ENCODE assay signal across 11 cellular contexts in genomic region chr1:2330511-2331199, GRCh38.
DNase-seq lines count a peak whose midpoint lies in the region; ATAC-seq and TF ChIP-seq lines count a peak whose summit lies in the region.
"Had no signal": no experiment of that assay in that cellular context is flagged by ENCODE, and none has a peak within 500 bp of the region (broad histone marks: within the 10 kb centered on the region; RNA-seq: fewer than 3 reads in every experiment).

No MANE protein-coding gene starts in this region.

- no peak overlapping the region for H3K4me2 ChIP-seq in neural progenitor cell

- TF ChIP-seq CTCF in neural progenitor cell (IDR thresholded peaks at IDR 0.05) (no peak), uterus (IDR thresholded peaks at IDR 0.05) (no peak)

- H3K79me2 ChIP-seq in neural progenitor cell (ENCODE audit: low read depth): no peaks in the 10 kb centered on the region

- TF ChIP-seq POLR2A in uterus (IDR thresholded peaks at IDR 0.05): peak in 1 of 2 donors; percentile 9

- no peaks in the 10 kb centered on the region for H3K36me3 Mint-ChIP-seq in neural progenitor cell
- H3K36me3 Mint-ChIP-seq: activated CD8-positive, alpha-beta memory T cell treated with anti-CD3 and anti-CD28 coated beads, Interleukin-2, amount 10 ng/mL, durations not matched to agents 7 days and 5 days had no signal

- H3K4me1 Mint-ChIP-seq in neural progenitor cell: peaks cover 23% of the 10 kb centered on the region
- H3K4me1 Mint-ChIP-seq: activated CD8-positive, alpha-beta memory T cell treated with anti-CD3 and anti-CD28 coated beads, Interleukin-2, amount 10 ng/mL, durations not matched to agents 7 days and 5 days had no signal

- H3K36me3 ChIP-seq in SK-N-MC (ENCODE audit: insufficient read depth, low read length) (no peaks in the 10 kb centered on the region), neural progenitor cell (no peaks in the 10 kb centered on the region), uterus (no peaks in the 10 kb centered on the region)

- no peak overlapping the region for H3K4me3 Mint-ChIP-seq in neural progenitor cell
- H3K4me3 Mint-ChIP-seq: activated CD8-positive, alpha-beta memory T cell treated with anti-CD3 and anti-CD28 coated beads, Interleukin-2, amount 10 ng/mL, durations not matched to agents 7 days and 5 days; dendritic cell treated with granulocyte-macrophage colony-stimulating factor and Interleukin-4, amounts not matched to agents 40 ng/mL and 50 ng/mL, for 4 days; stimulated activated naive CD8-positive, alpha-beta T cell treated with anti-CD3 and anti-CD28 coated beads, Interleukin-15, Interleukin-2, amounts not matched to agents 100 ng/mL and 50 ng/mL, for 24 hours had no signal

- H4K20me1 ChIP-seq in neural progenitor cell (ENCODE audit: low read depth): no peaks in the 10 kb centered on the region

- H3F3A ChIP-seq in neural progenitor cell (ENCODE audit: low read depth): no peaks in the 10 kb centered on the region

- no peak overlapping the region for H2AFZ ChIP-seq in neural progenitor cell (replicated peaks)

- no peak for DNase-seq in SK-N-MC (ENCODE audit: low read depth, low spot score)
- peak; percentile 58 for DNase-seq in fibroblast of the conjunctiva (ENCODE audit: low read depth)
- no peak for DNase-seq in neural progenitor cell (ENCODE audit: low spot score)
- DNase-seq in uterus: peak; percentile 73 to 88
- DNase-seq in GDM1 (lab: John Stamatoyannopoulos, UW): no peak
- DNase-seq: activated CD8-positive, alpha-beta memory T cell treated with anti-CD3 and anti-CD28 coated beads, Interleukin-2, amount 10 ng/mL, durations not matched to agents 7 days and 5 days; SW 1271 had no signal

- H3K27me3 ChIP-seq in neural progenitor cell (no peaks in the 10 kb centered on the region), uterus (no peaks in the 10 kb centered on the region)

- peak overlapping the region; percentile 44 for H3K27ac Mint-ChIP-seq in neural progenitor cell
- H3K27ac Mint-ChIP-seq: activated CD8-positive, alpha-beta memory T cell treated with anti-CD3 and anti-CD28 coated beads, Interleukin-2, amount 10 ng/mL, durations not matched to agents 7 days and 5 days; dendritic cell treated with granulocyte-macrophage colony-stimulating factor and Interleukin-4, amounts not matched to agents 40 ng/mL and 50 ng/mL, for 4 days; stimulated activated naive CD8-positive, alpha-beta T cell treated with anti-CD3 and anti-CD28 coated beads, Interleukin-15, Interleukin-2, amounts not matched to agents 100 ng/mL and 50 ng/mL, for 24 hours had no signal

- H3K9me3 ChIP-seq in SK-N-MC (ENCODE audit: low read depth, low read length) (no peaks in the 10 kb centered on the region), neural progenitor cell (ENCODE audit: low read depth) (no peaks in the 10 kb centered on the region), uterus (no peaks in the 10 kb centered on the region)

- no peak overlapping the region for H3K27ac ChIP-seq in SK-N-MC
- H3K27ac ChIP-seq in neural progenitor cell: no peak overlapping the region
- peak overlapping the region; percentile 33 to 67 for H3K27ac ChIP-seq in uterus

- ATAC-seq in GM19324 (IDR thresholded peaks at IDR 0.05; ENCODE audit: low FRiP score, unreplicated experiment) (no peak), HG02840 (IDR thresholded peaks at IDR 0.05; ENCODE audit: low FRiP score, unreplicated experiment) (no peak)
- ATAC-seq: activated CD8-positive, alpha-beta memory T cell treated with anti-CD3 and anti-CD28 coated beads, Interleukin-2, amount 10 ng/mL, durations not matched to agents 7 days and 5 days had no signal

- H3K9me3 Mint-ChIP-seq in neural progenitor cell: no peaks in the 10 kb centered on the region
- H3K9me3 Mint-ChIP-seq: dendritic cell treated with granulocyte-macrophage colony-stimulating factor and Interleukin-4, amounts not matched to agents 40 ng/mL and 50 ng/mL, for 4 days; stimulated activated naive CD8-positive, alpha-beta T cell treated with anti-CD3 and anti-CD28 coated beads, Interleukin-15, Interleukin-2, amounts not matched to agents 100 ng/mL and 50 ng/mL, for 24 hours had no signal

- H3K9ac ChIP-seq in SK-N-MC (ENCODE audit: insufficient read length): peak overlapping the region; percentile 53
- H3K9ac ChIP-seq in neural progenitor cell: no peak overlapping the region

- H3K4me1 ChIP-seq in neural progenitor cell (peaks cover 16% of the 10 kb centered on the region), uterus (no peaks in the 10 kb centered on the region)

- H3K27me3 Mint-ChIP-seq in neural progenitor cell (ENCODE audit: insufficient read depth, low read depth): peaks cover 4% of the 10 kb centered on the region
- H3K27me3 Mint-ChIP-seq: activated CD8-positive, alpha-beta memory T cell treated with anti-CD3 and anti-CD28 coated beads, Interleukin-2, amount 10 ng/mL, durations not matched to agents 7 days and 5 days; stimulated activated naive CD8-positive, alpha-beta T cell treated with anti-CD3 and anti-CD28 coated beads, Interleukin-15, Interleukin-2, amounts not matched to agents 100 ng/mL and 50 ng/mL, for 24 hours had no signal

- intact Hi-C loops in uterus (cut with DNase I; ENCODE audit: low total_unique reads): no loop called here

- H3K4me3 ChIP-seq in SK-N-MC: no peak overlapping the region
- H3K4me3 ChIP-seq in neural progenitor cell: no peak overlapping the region
- no peak overlapping the region for H3K4me3 ChIP-seq in uterus

Comparison
In these comparisons a context has a peak if more than half of its experiments do, and no peak if none do; other contexts are left out.
1. DNase-seq: peak in fibroblast of the conjunctiva (single experiment) and uterus (2 of 2); none in SK-N-MC (single experiment), neural progenitor cell (single experiment) and GDM1 (single experiment).
2. H3K27ac ChIP-seq: peak in uterus (2 of 2); none in SK-N-MC (single experiment) and neural progenitor cell (single experiment).